23 cellular contexts compared by ENCODE assay signal in the genomic region with DNA sequence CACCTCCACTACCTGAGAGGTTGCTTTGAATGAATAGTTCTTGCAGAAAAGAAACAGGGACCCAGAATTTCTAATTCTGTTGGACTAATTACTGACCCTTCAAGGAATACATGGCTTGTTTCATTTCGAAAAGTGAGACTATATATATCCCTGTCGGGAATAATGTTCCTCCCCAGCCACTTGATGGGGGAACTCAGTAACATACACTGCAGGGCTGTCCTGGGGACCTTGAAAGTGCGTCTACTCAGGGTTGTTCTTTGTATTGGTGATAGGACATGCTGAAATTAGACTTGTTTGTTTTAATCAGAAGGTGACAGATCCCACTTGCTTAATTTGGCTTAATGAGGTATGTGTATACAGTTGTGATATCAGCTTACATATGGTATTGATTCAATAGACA.
"Had no signal": no experiment of that assay in that cellular context is flagged by ENCODE, and none has a peak within 500 bp of the region (broad histone marks: within the 10 kb centered on the region; RNA-seq: fewer than 3 reads in every experiment).

No MANE protein-coding gene starts in this region.

- H3K4me1 ChIP-seq: colonic mucosa, uterus had no signal

- H3K27me3 ChIP-seq: body of pancreas, colonic mucosa, foreskin keratinocyte, transverse colon, uterus had no signal

- H3K9me3 Mint-ChIP-seq: activated CD4-positive, alpha-beta memory T cell treated with anti-CD3 and anti-CD28 coated beads, Interleukin-2, amount 10 ng/mL, durations not matched to agents 7 days and 5 days; activated T-helper 17 cell treated with anti-CD3 and anti-CD28 coated beads, Interleukin-2, amount 50 U/mL, for 72 hours; endodermal cell; WTC11 had no signal

- H3K27ac ChIP-seq: body of pancreas, colonic mucosa, epithelial cell of prostate, foreskin keratinocyte, transverse colon, uterus had no signal

- H3K4me3 ChIP-seq: body of pancreas, colonic mucosa, transverse colon, uterus had no signal

- ATAC-seq: activated CD8-positive, alpha-beta memory T cell treated with anti-CD3 and anti-CD28 coated beads, Interleukin-2, amount 10 ng/mL, durations not matched to agents 7 days and 5 days; activated T-helper 17 cell treated with anti-CD3 and anti-CD28 coated beads, Interleukin-2, amount 50 U/mL, for 72 hours; body of pancreas; foreskin keratinocyte; left lobe of liver; WTC11 had no signal

- H3K27me3 Mint-ChIP-seq: activated T-helper 17 cell treated with anti-CD3 and anti-CD28 coated beads, Interleukin-2, amount 50 U/mL, for 72 hours; stimulated activated naive CD8-positive, alpha-beta T cell treated with anti-CD3 and anti-CD28 coated beads, Interleukin-15, Interleukin-2, amounts not matched to agents 100 ng/mL and 50 ng/mL, for 24 hours had no signal

- H3K27ac Mint-ChIP-seq: activated CD4-positive, alpha-beta memory T cell treated with anti-CD3 and anti-CD28 coated beads, Interleukin-2, amount 10 ng/mL, durations not matched to agents 7 days and 5 days; activated CD8-positive, alpha-beta memory T cell treated with anti-CD3 and anti-CD28 coated beads, Interleukin-2, amount 10 ng/mL, durations not matched to agents 7 days and 5 days; activated T-helper 17 cell treated with anti-CD3 and anti-CD28 coated beads, Interleukin-2, amount 50 U/mL, for 72 hours; endodermal cell; WTC11 had no signal

- DNase-seq: activated CD4-positive, alpha-beta memory T cell treated with anti-CD3 and anti-CD28 coated beads, Interleukin-2, amount 10 ng/mL, durations not matched to agents 7 days and 5 days; activated CD4-positive, alpha-beta T cell treated with anti-CD3 and anti-CD28 coated beads for 48 hours; activated CD8-positive, alpha-beta memory T cell treated with anti-CD3 and anti-CD28 coated beads, Interleukin-2, amount 10 ng/mL, durations not matched to agents 7 days and 5 days; activated naive CD4-positive, alpha-beta T cell; body of pancreas; central memory CD4-positive, alpha-beta T cell; colonic mucosa; endodermal cell; foreskin keratinocyte; hypothalamus; mammary epithelial cell; occipital lobe; posterior cingulate gyrus; retina; stimulated activated CD4-positive, alpha-beta T cell treated with anti-CD3 and anti-CD28 coated beads, Interleukin-12 subunit alpha, Interleukin-12 subunit beta, amount 100 ng/mL, for 4 hours; stimulated activated CD4-positive, alpha-beta T cell treated with anti-CD3 and anti-CD28 coated beads, Interleukin-1b, Interleukin-23, amount 100 ng/mL, for 48 hours; transverse colon; uterus had no signal

- H3K9me3 ChIP-seq: body of pancreas, colonic mucosa, transverse colon, uterus had no signal

- H3K36me3 ChIP-seq: colonic mucosa, transverse colon, uterus had no signal

- H3K4me3 Mint-ChIP-seq: activated CD4-positive, alpha-beta memory T cell treated with anti-CD3 and anti-CD28 coated beads, Interleukin-2, amount 10 ng/mL, durations not matched to agents 7 days and 5 days; activated CD8-positive, alpha-beta memory T cell treated with anti-CD3 and anti-CD28 coated beads, Interleukin-2, amount 10 ng/mL, durations not matched to agents 7 days and 5 days; activated T-helper 17 cell treated with anti-CD3 and anti-CD28 coated beads, Interleukin-2, amount 50 U/mL, for 72 hours; endodermal cell; stimulated activated naive CD8-positive, alpha-beta T cell treated with anti-CD3 and anti-CD28 coated beads, Interleukin-15, Interleukin-2, amounts not matched to agents 100 ng/mL and 50 ng/mL, for 24 hours; WTC11 had no signal
